ENCODE assay signal across 10 cellular contexts in the genomic region with DNA sequence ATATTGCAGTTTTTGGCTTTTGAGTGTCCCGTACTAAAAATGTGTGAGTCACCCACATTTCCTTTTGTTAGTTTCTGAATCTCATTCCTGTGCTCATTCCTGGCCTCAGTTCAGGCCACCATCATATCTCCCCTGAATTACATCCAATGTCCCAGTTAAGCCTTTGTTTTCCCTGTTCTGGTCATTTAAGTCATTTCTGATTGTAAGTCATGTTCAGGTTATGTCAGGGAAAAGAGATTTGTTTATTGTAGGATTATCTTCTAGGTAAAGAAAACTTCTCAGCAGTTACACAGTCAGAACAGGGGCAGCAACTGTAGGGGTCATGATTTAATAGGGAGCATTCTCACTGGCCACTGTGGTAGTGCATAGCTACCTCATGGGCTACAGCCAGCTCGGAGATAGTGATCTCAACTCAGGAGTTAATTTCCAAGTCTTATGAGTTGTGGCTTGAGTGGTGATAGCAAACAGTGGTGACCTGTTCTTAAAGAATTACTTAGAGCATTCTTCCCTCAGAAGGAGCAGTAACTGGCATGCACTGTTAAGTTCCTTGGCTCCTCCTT. TPM values are rescaled to one million over a fixed set of nuclear protein-coding genes. Genes with fewer than 3 reads are reported as not detected.
DNase-seq lines count a peak whose midpoint lies in the region; ATAC-seq, FAIRE-seq and TF ChIP-seq lines count a peak whose summit lies in the region.
"Had no signal": no experiment of that assay in that cellular context is flagged by ENCODE, and none has a peak within 500 bp of the region (broad histone marks: within the 10 kb centered on the region; RNA-seq: fewer than 3 reads in every experiment).

No MANE protein-coding gene starts in this region.

- no peak overlapping the region for H3K27ac Mint-ChIP-seq in glutamatergic neuron (ENCODE audit: unreplicated experiment)

- no peaks in the 10 kb centered on the region for H3K36me3 Mint-ChIP-seq in glutamatergic neuron (ENCODE audit: unreplicated experiment)

- H3K9me3 Mint-ChIP-seq in glutamatergic neuron (ENCODE audit: unreplicated experiment): no peaks in the 10 kb centered on the region
- H3K9me3 Mint-ChIP-seq: activated B cell treated with CpG ODN at 0.5 μM for 24 hours had no signal

- no peak overlapping the region for H3K4me3 ChIP-seq in epithelial cell of esophagus (ENCODE audit: low read length)
- H3K4me3 ChIP-seq: skin epidermis had no signal

- DNase-seq in Daoy (ENCODE audit: low read depth) (peak; percentile 96), RCC 7860 (ENCODE audit: low spot score) (peak; percentile 97), epithelial cell of esophagus (ENCODE audit: low read depth) (peak; percentile 75), pulmonary artery endothelial cell (ENCODE audit: low read depth, low spot score) (peak; percentile 49), glutamatergic neuron (no peak)
- no peak for DNase-seq in activated effector memory CD4-positive, alpha-beta T cell treated with anti-CD3 and anti-CD28 coated beads, Interleukin-2, amount 50 U/mL, for 16 hours
- no peak for DNase-seq in activated CD8-positive, alpha-beta memory T cell treated with anti-CD3 and anti-CD28 coated beads for 24 hours
- DNase-seq: activated B cell treated with CpG ODN at 0.5 μM for 24 hours had no signal

- no peaks in the 10 kb centered on the region for H3K4me1 Mint-ChIP-seq in glutamatergic neuron (ENCODE audit: low read depth, unreplicated experiment)

- H3K27me3 Mint-ChIP-seq in glutamatergic neuron (ENCODE audit: unreplicated experiment): no peaks in the 10 kb centered on the region
- H3K27me3 Mint-ChIP-seq: activated B cell treated with CpG ODN at 0.5 μM for 24 hours had no signal

- FAIRE-seq in RCC 7860 (lab: Jason Lieb, UNC): peak; percentile 97

- ATAC-seq in HG03175 (IDR thresholded peaks at IDR 0.05; ENCODE audit: unreplicated experiment): no peak

- TF ChIP-seq CTCF in epithelial cell of esophagus (IDR thresholded peaks at IDR 0.05; ENCODE audit: insufficient read depth, low read depth, low read length, missing control alignments) (no peak), glutamatergic neuron (IDR thresholded peaks at IDR 0.05; ENCODE audit: partially characterized antibody, unreplicated experiment) (no peak)

- no peak overlapping the region for H3K4me3 Mint-ChIP-seq in glutamatergic neuron (ENCODE audit: unreplicated experiment)
- H3K4me3 Mint-ChIP-seq: activated B cell treated with CpG ODN at 0.5 μM for 24 hours had no signal

RNA-seq across cellular contexts. Expression of a gene that starts 6.7 kb away (rescaled TPM):
- 229 and 269 TPM in 2 replicates for total RNA-seq in Daoy (2014; rRNA removed; shearing (Covaris generic))
- 66.1 and 90.0 TPM in 2 replicates for total RNA-seq in pulmonary artery endothelial cell
- 31.0 TPM for total RNA-seq in glutamatergic neuron (ENCODE audit: unreplicated experiment)

RNA-seq across cellular contexts. Expression of a gene that starts 34.4 kb away (rescaled TPM):
- 8.4 and 10.2 TPM in 2 replicates for total RNA-seq in Daoy (2014; rRNA removed; shearing (Covaris generic))
- total RNA-seq in pulmonary artery endothelial cell (3.8 and 5.6 TPM in 2 replicates), glutamatergic neuron (ENCODE audit: unreplicated experiment) (0.86 TPM)

Comparison
In these comparisons a context has a peak if more than half of its experiments do, and no peak if none do; other contexts are left out.
1. DNase-seq: peak in Daoy (single experiment), RCC 7860 (single experiment), epithelial cell of esophagus (single experiment) and pulmonary artery endothelial cell (single experiment); none in activated effector memory CD4-positive, alpha-beta T cell treated with anti-CD3 and anti-CD28 coated beads, Interleukin-2, amount 50 U/mL, for 16 hours (single experiment), activated CD8-positive, alpha-beta memory T cell treated with anti-CD3 and anti-CD28 coated beads for 24 hours (single experiment) and glutamatergic neuron (single experiment).